ENCODE assay signal across 8 cellular contexts in genomic region chr1:52032785-52033131, GRCh38. TPM values are rescaled to one million over a fixed set of nuclear protein-coding genes. Genes with fewer than 3 reads are reported as not detected.
DNase-seq lines count a peak whose midpoint lies in the region; ATAC-seq, FAIRE-seq and TF ChIP-seq lines count a peak whose summit lies in the region.

No MANE protein-coding gene starts in this region.

- SMC1A ChIA-PET in GM12878 (lab: Charles Lee; ENCODE audit: uncharacterized antibody, unreplicated experiment): interaction anchor here (1.9 to 3.6 kb wide), 3 partner anchors 17 to 153 kb away, joined by 7 to 13 read pairs (median 11); partner anchors contain the start of genes BTF3L4 and TXNDC12

- ATAC-seq in GM23338: peak; percentile 72
- ATAC-seq in GM12878: peak; percentile 71
- ATAC-seq in HG02870 (IDR thresholded peaks at IDR 0.05; ENCODE audit: unreplicated experiment): no peak

- H3F3A ChIP-seq in GM23338 (replicated peaks; ENCODE audit: low read depth): peaks cover 9% of the 10 kb centered on the region

- POLR2A ChIA-PET in GM12878 (lab: Charles Lee): interaction anchor here (0.9 to 6.0 kb wide), 6 partner anchors 12 to 154 kb away, joined by 3 to 37 read pairs (median 5); partner anchors contain the start of genes BTF3L4 and TXNDC12

- TF ChIP-seq RAD21 in GM12878 (IDR thresholded peaks at IDR 0.05; ENCODE audit: insufficient read depth, low read depth, low read length): no peak

- H3K4me3 ChIP-seq in GM23338: peak overlapping the region; percentile 78
- H3K4me3 ChIP-seq in GM12878: peak overlapping the region; percentile 78
- peak overlapping the region; percentile 100 for H3K4me3 ChIP-seq in iPS-18c (ENCODE audit: insufficient read depth, low read depth, low read length)
- peak overlapping the region; percentile 97 for H3K4me3 ChIP-seq in skeletal muscle satellite cell (ENCODE audit: low read length)

- peak overlapping the region; percentile 85 for H3K9ac ChIP-seq in GM12878 (ENCODE audit: control insufficient read depth, insufficient read depth, low read length)
- peak overlapping the region; percentile 95 for H3K9ac ChIP-seq in skeletal muscle satellite cell (ENCODE audit: low read depth, low read length)

- H2AFZ ChIP-seq in GM23338 (peak overlapping the region; percentile 50), GM12878 (ENCODE audit: control insufficient read depth, low read depth, low read length) (no peak overlapping the region)

- H3K27ac Mint-ChIP-seq in GM23338: peak overlapping the region; percentile 59; the same call in 1 of the 2 replicates

- no peak for TF ChIP-seq POLR2A in GM12878 (IDR thresholded peaks at IDR 0.05; ENCODE audit: low read depth, low read length)

- peak overlapping the region; percentile 57 for H3K27ac ChIP-seq in GM23338 (ENCODE audit: low read depth)
- peak overlapping the region; percentile 83 for H3K27ac ChIP-seq in GM12878 (ENCODE audit: control insufficient read depth, insufficient read depth)

- in situ Hi-C loops in G401 (cut with HindIII; ENCODE audit: low sequenced_read_pairs): no loop called here
- in situ Hi-C loops in GM12878 (cut with MboI): no loop called here

- DNase-seq in G401 (ENCODE audit: low spot score): peak; percentile 41
- peak; percentile 64 for DNase-seq in GM23338 (ENCODE audit: low spot score)
- DNase-seq in NCI-H526 treated with DMSO at 0.1 percent for 48 hours (lab: John Stamatoyannopoulos, UW): peak; percentile 23
- no peak for DNase-seq in GM12878 (ENCODE audit: low read depth, low spot score)
- DNase-seq in LoVo (ENCODE audit: low spot score): no peak

- no peaks in the 10 kb centered on the region for H3K9me2 ChIP-seq in GM23338 (ENCODE audit: insufficient read depth)

- no peak for TF ChIP-seq CTCF in GM23338 (conservative IDR thresholded peaks at IDR 0.05; ENCODE audit: low read depth in 2 of 2)
- TF ChIP-seq CTCF in GM12878 (IDR thresholded peaks at IDR 0.05 in 2 of 3, conservative IDR thresholded peaks at IDR 0.05 in 1 of 3; ENCODE audit: control insufficient read depth in 2 of 3, extremely low read depth in 1 of 3, insufficient read depth in 1 of 3, low read depth in 3 of 3, low read length in 3 of 3): no peak

- H4K20me1 ChIP-seq in GM23338 (replicated peaks; ENCODE audit: insufficient read depth) (peaks cover 14% of the 10 kb centered on the region), GM12878 (ENCODE audit: control insufficient read depth, insufficient read depth) (no peaks in the 10 kb centered on the region)

- BruUV-seq in GM12878 (replicated peaks; lab: Mats Ljungman, UMichigan): no TSS peak

- H3K27me3 ChIP-seq in GM23338 (ENCODE audit: insufficient read depth) (no peaks in the 10 kb centered on the region), GM12878 (replicated peaks in 1 of 2; ENCODE audit: control insufficient read depth in 2 of 2, insufficient read depth in 2 of 2, low read length in 1 of 2) (no peaks in the 10 kb centered on the region), skeletal muscle satellite cell (ENCODE audit: control insufficient read depth, insufficient read depth, low read length) (no peaks in the 10 kb centered on the region)

- RAD21 ChIA-PET in GM12878 (lab: Charles Lee; ENCODE audit: unreplicated experiment): interaction anchor here (0.8 to 1.3 kb wide), 4 partner anchors 22 to 154 kb away, joined by 3 to 4 read pairs (median 3); partner anchors contain the start of genes NRDC and TXNDC12

- FAIRE-seq in GM12878 (lab: Jason Lieb, UNC): no peak

- under 1% methylated on average over 24 of the region's 24 CpGs for WGBS in GM12878 (ENCODE audit: insufficient coverage, insufficient replicate concordance, low lambda C conversion rate, missing lambda C conversion rate)

- intact Hi-C loops in GM12878 (cut with micrococcal nuclease; ENCODE audit: unreplicated experiment): loop anchor here (1.0 kb wide), 1 partner anchor 24 kb away; the partner anchor contains the start of gene BTF3L4

- no peak; a peak in 1 of 4 replicates for TF ChIP-seq EP300 in GM12878 (IDR thresholded peaks at IDR 0.05; ENCODE audit: borderline replicate concordance in 1 of 2, control insufficient read depth in 1 of 2, low read depth in 2 of 2, low read length in 2 of 2)

- peaks cover 27% of the 10 kb centered on the region for H3K36me3 Mint-ChIP-seq in GM23338 (ENCODE audit: low read depth)

- H3K4me2 ChIP-seq in GM23338: peak overlapping the region; percentile 93
- peak overlapping the region; percentile 92 for H3K4me2 ChIP-seq in GM12878 (ENCODE audit: control insufficient read depth, insufficient read depth)
- peak overlapping the region; percentile 93 for H3K4me2 ChIP-seq in skeletal muscle satellite cell (ENCODE audit: low read length)

- peaks cover 3% of the 10 kb centered on the region; the same call in 1 of the 2 replicates for H3K36me3 ChIP-seq in GM23338 (ENCODE audit: insufficient read depth)
- peaks cover 0 to 5% of the 10 kb centered on the region in 2 experiments; a peak in 1 of 4 replicates for H3K36me3 ChIP-seq in GM12878 (ENCODE audit: control insufficient read depth in 2 of 2, insufficient read depth in 2 of 2, low read length in 1 of 2)
- peaks cover 3% of the 10 kb centered on the region for H3K36me3 ChIP-seq in skeletal muscle satellite cell (ENCODE audit: insufficient read depth, low read length)

- H3K9me3 ChIP-seq in GM12878 (replicated peaks; ENCODE audit: control insufficient read depth, insufficient read depth, low read length): no peaks in the 10 kb centered on the region
- peaks cover 2% of the 10 kb centered on the region for H3K9me3 ChIP-seq in iPS-18c (ENCODE audit: control insufficient read depth, insufficient read depth, low read length)
- H3K9me3 ChIP-seq in skeletal muscle satellite cell (replicated peaks; ENCODE audit: low read length): no peaks in the 10 kb centered on the region

- CTCF ChIA-PET in GM12878 (lab: Yijun Ruan, JAX): interaction anchor here (1.4 to 2.1 kb wide), 3 partner anchors 18 to 136 kb away, joined by 6 to 10 read pairs (median 7); partner anchors contain the start of genes BTF3L4 and TXNDC12

- peaks cover 3% of the 10 kb centered on the region for H3K27me3 Mint-ChIP-seq in GM23338 (ENCODE audit: insufficient read depth, low read depth, poor library complexity)

- H3K79me2 ChIP-seq in GM23338 (replicated peaks; ENCODE audit: insufficient read depth) (peaks cover 30% of the 10 kb centered on the region), GM12878 (ENCODE audit: control insufficient read depth, insufficient read depth, low read length) (peaks cover 40% of the 10 kb centered on the region)

- H3K4me1 ChIP-seq in GM23338 (ENCODE audit: insufficient read depth) (peaks cover 15% of the 10 kb centered on the region), GM12878 (ENCODE audit: control insufficient read depth, insufficient read depth, low read length) (peaks cover 12% of the 10 kb centered on the region), skeletal muscle satellite cell (ENCODE audit: control insufficient read depth, insufficient read depth, low read length) (peaks cover 17% of the 10 kb centered on the region)

- H3K4me1 Mint-ChIP-seq in GM23338: peaks cover 18% of the 10 kb centered on the region

- H3K9me3 Mint-ChIP-seq in GM23338: no peaks in the 10 kb centered on the region

- peak overlapping the region; percentile 91 for H3K4me3 Mint-ChIP-seq in GM23338

RNA-seq across cellular contexts. Expression of gene KTI12, which starts 0.9 kb away (rescaled TPM):
- total RNA-seq in G401 (2014; rRNA removed; shearing (Covaris generic)): 16.3 and 18.3 TPM in 2 replicates
- 12.0 and 13.0 TPM in 2 replicates for total RNA-seq in GM23338 (2014; rRNA removed; shearing (Covaris generic))
- 8.7 and 9.5 TPM in 2 replicates for polyA plus RNA-seq in GM23338 (2016; fragmentation: Nextera tagmentation; extraction: Ambion mirVana)
- total RNA-seq in GM12878 (2013; cell fraction: nucleolus; rRNA removed): 27.6 and 29.1 TPM in 2 replicates
- total RNA-seq in GM12878 (2014; rRNA removed): 14.8 and 17.2 TPM in 2 replicates
- total RNA-seq in GM12878 (2014; rRNA removed; fragmentation: Illumina TruSeq; extraction: Trizol): 7.3 and 7.8 TPM in 2 replicates
- total RNA-seq in GM12878 (2021): 18.5 and 20.4 TPM in 2 replicates
- polyA plus RNA-seq in GM12878 (2011; ENCODE audit: low read depth): 11.9 TPM
- 15.4 and 18.0 TPM in 2 replicates for polyA plus RNA-seq in GM12878 (2011; rRNA removed)
- 23.1 and 25.9 TPM in 2 replicates for polyA plus RNA-seq in GM12878 (2011; cell fraction: cytosol; rRNA removed)
- polyA plus RNA-seq in GM12878 (2011; cell fraction: nucleus; rRNA removed): 17.7 and 24.2 TPM in 2 replicates
- 17.6 and 18.6 TPM in 2 replicates for polyA plus RNA-seq in GM12878 (2012)
- 6.3 and 9.3 TPM in 2 replicates for polyA plus RNA-seq in GM12878 (2014; fragmentation: Illumina TruSeq; extraction: Trizol)
- 1 to 10 TPM; 2.7 to 6.7 TPM for polyA plus RNA-seq in GM12878 (2014; fragmentation: Nextera tagmentation; extraction: Ambion mirVana)
- 22.1 and 22.9 TPM in 2 replicates for polyA plus RNA-seq in GM12878 (2014; rRNA removed)
- 10 to 100 TPM; 25.7 to 32.4 TPM for polyA plus RNA-seq in GM12878 (2016; fragmentation: Nextera tagmentation; extraction: Ambion mirVana)
- 14.3 and 17.0 TPM in 2 replicates for polyA minus RNA-seq in GM12878 (2011; rRNA and poly(A)+ RNA removed)
- 7.1 and 9.0 TPM in 2 replicates for polyA minus RNA-seq in GM12878 (2011; cell fraction: cytosol; rRNA and poly(A)+ RNA removed)
- 13.8 and 26.7 TPM in 2 replicates for polyA minus RNA-seq in GM12878 (2011; cell fraction: nucleus; rRNA and poly(A)+ RNA removed)
- total RNA-seq in skeletal muscle satellite cell (2012; rRNA removed): 16.2 and 17.2 TPM in 2 replicates

RNA-seq across cellular contexts. Expression of gene TXNDC12, which starts 22.2 kb away (rescaled TPM):
- 44.6 and 62.4 TPM in 2 replicates for total RNA-seq in G401 (2014; rRNA removed; shearing (Covaris generic))
- 60.9 and 68.9 TPM in 2 replicates for total RNA-seq in GM23338 (2014; rRNA removed; shearing (Covaris generic))
- 88.2 and 96.6 TPM in 2 replicates for polyA plus RNA-seq in GM23338 (2016; fragmentation: Nextera tagmentation; extraction: Ambion mirVana)
- 35.1 and 38.2 TPM in 2 replicates for total RNA-seq in GM12878 (2013; cell fraction: nucleolus; rRNA removed)
- total RNA-seq in GM12878 (2014; rRNA removed): 18.2 and 20.3 TPM in 2 replicates
- total RNA-seq in GM12878 (2014; rRNA removed; fragmentation: Illumina TruSeq; extraction: Trizol): 12.5 and 14.6 TPM in 2 replicates
- total RNA-seq in GM12878 (2021): 27.4 and 29.8 TPM in 2 replicates
- 9.1 TPM for polyA plus RNA-seq in GM12878 (2011; ENCODE audit: low read depth)
- polyA plus RNA-seq in GM12878 (2011; rRNA removed): 29.9 and 35.5 TPM in 2 replicates
- 21.4 and 21.9 TPM in 2 replicates for polyA plus RNA-seq in GM12878 (2011; cell fraction: cytosol; rRNA removed)
- 15.3 and 19.4 TPM in 2 replicates for polyA plus RNA-seq in GM12878 (2011; cell fraction: nucleus; rRNA removed)
- polyA plus RNA-seq in GM12878 (2012): 20.9 and 23.0 TPM in 2 replicates
- polyA plus RNA-seq in GM12878 (2014; fragmentation: Illumina TruSeq; extraction: Trizol): 13.2 and 14.2 TPM in 2 replicates
- 10 to 100 TPM in 1 of 2 experiments, 1 to 10 TPM in 1; 6.7 to 16.6 TPM for polyA plus RNA-seq in GM12878 (2014; fragmentation: Nextera tagmentation; extraction: Ambion mirVana)
- polyA plus RNA-seq in GM12878 (2014; rRNA removed): 15.6 and 17.2 TPM in 2 replicates
- 10 to 100 TPM; 40.3 to 41.7 TPM for polyA plus RNA-seq in GM12878 (2016; fragmentation: Nextera tagmentation; extraction: Ambion mirVana)
- polyA minus RNA-seq in GM12878 (2011; rRNA and poly(A)+ RNA removed): 10.2 and 17.3 TPM in 2 replicates
- 20.3 and 30.9 TPM in 2 replicates for polyA minus RNA-seq in GM12878 (2011; cell fraction: cytosol; rRNA and poly(A)+ RNA removed)
- polyA minus RNA-seq in GM12878 (2011; cell fraction: nucleus; rRNA and poly(A)+ RNA removed): 9.9 and 12.4 TPM in 2 replicates
- 46.9 and 53.5 TPM in 2 replicates for total RNA-seq in skeletal muscle satellite cell (2012; rRNA removed)

RNA-seq across cellular contexts. Expression of gene BTF3L4, which starts 23.3 kb away (rescaled TPM):
- total RNA-seq in G401 (2014; rRNA removed; shearing (Covaris generic)): 60.5 and 77.3 TPM in 2 replicates
- 112 and 131 TPM in 2 replicates for total RNA-seq in GM23338 (2014; rRNA removed; shearing (Covaris generic))
- polyA plus RNA-seq in GM23338 (2016; fragmentation: Nextera tagmentation; extraction: Ambion mirVana) (149 and 154 TPM in 2 replicates), GM12878 (2011; rRNA removed) (73.6 and 119 TPM in 2 replicates), GM12878 (2014; fragmentation: Illumina TruSeq; extraction: Trizol) (76.3 and 91.5 TPM in 2 replicates), GM12878 (2014; fragmentation: Nextera tagmentation; extraction: Ambion mirVana) (10 to 100 TPM; 61.1 to 72.7 TPM), GM12878 (2014; rRNA removed) (39.9 and 48.8 TPM in 2 replicates), GM12878 (2016; fragmentation: Nextera tagmentation; extraction: Ambion mirVana) (10 to 100 TPM; 72.4 to 76.9 TPM)
- total RNA-seq in GM12878 (2013; cell fraction: nucleolus; rRNA removed): 103 TPM in 2 replicates
- total RNA-seq in GM12878 (2014; rRNA removed) (25.0 and 37.9 TPM in 2 replicates), GM12878 (2014; rRNA removed; fragmentation: Illumina TruSeq; extraction: Trizol) (55.3 and 58.2 TPM in 2 replicates), GM12878 (2021) (36.3 and 36.6 TPM in 2 replicates)
- 36.8 TPM for polyA plus RNA-seq in GM12878 (2011; ENCODE audit: low read depth)
- 21.0 and 28.0 TPM in 2 replicates for polyA plus RNA-seq in GM12878 (2011; cell fraction: cytosol; rRNA removed)
- 20.1 and 22.8 TPM in 2 replicates for polyA plus RNA-seq in GM12878 (2011; cell fraction: nucleus; rRNA removed)
- 35.9 and 38.4 TPM in 2 replicates for polyA plus RNA-seq in GM12878 (2012)
- 29.7 and 35.6 TPM in 2 replicates for polyA minus RNA-seq in GM12878 (2011; rRNA and poly(A)+ RNA removed)
- 16.8 and 21.6 TPM in 2 replicates for polyA minus RNA-seq in GM12878 (2011; cell fraction: cytosol; rRNA and poly(A)+ RNA removed)
- 13.4 and 22.8 TPM in 2 replicates for polyA minus RNA-seq in GM12878 (2011; cell fraction: nucleus; rRNA and poly(A)+ RNA removed)
- total RNA-seq in skeletal muscle satellite cell (2012; rRNA removed): 57.7 and 64.1 TPM in 2 replicates

RNA-seq across cellular contexts. Expression of gene RAB3B, which starts 42.3 kb away (rescaled TPM):
- total RNA-seq in G401 (2014; rRNA removed; shearing (Covaris generic)): 2.3 and 3.0 TPM in 2 replicates
- 34.6 and 37.9 TPM in 2 replicates for total RNA-seq in GM23338 (2014; rRNA removed; shearing (Covaris generic))
- 16.3 and 18.3 TPM in 2 replicates for polyA plus RNA-seq in GM23338 (2016; fragmentation: Nextera tagmentation; extraction: Ambion mirVana)
- 0.64 and 0.69 TPM in 2 replicates for total RNA-seq in GM12878 (2013; cell fraction: nucleolus; rRNA removed)
- 0.22 and 0.28 TPM in 2 replicates for total RNA-seq in GM12878 (2014; rRNA removed)
- total RNA-seq in GM12878 (2014; rRNA removed; fragmentation: Illumina TruSeq; extraction: Trizol): 0.28 and 0.31 TPM in 2 replicates
- total RNA-seq in GM12878 (2021): 0.21 and 0.28 TPM in 2 replicates
- polyA plus RNA-seq in GM12878 (2011; ENCODE audit: low read depth): 0.08 TPM
- 0.26 and 0.29 TPM in 2 replicates for polyA plus RNA-seq in GM12878 (2011; rRNA removed)
- 0.15 TPM in 2 replicates for polyA plus RNA-seq in GM12878 (2011; cell fraction: cytosol; rRNA removed)
- 0.35 and 0.39 TPM in 2 replicates for polyA plus RNA-seq in GM12878 (2011; cell fraction: nucleus; rRNA removed)
- polyA plus RNA-seq in GM12878 (2012): 0.11 and 0.13 TPM in 2 replicates
- 0.32 and 0.35 TPM in 2 replicates for polyA plus RNA-seq in GM12878 (2014; fragmentation: Illumina TruSeq; extraction: Trizol)
- under 1 TPM; 0.05 to 0.11 TPM for polyA plus RNA-seq in GM12878 (2014; fragmentation: Nextera tagmentation; extraction: Ambion mirVana)
- polyA plus RNA-seq in GM12878 (2014; rRNA removed): 0.20 and 0.24 TPM in 2 replicates
- polyA plus RNA-seq in GM12878 (2016; fragmentation: Nextera tagmentation; extraction: Ambion mirVana): under 1 TPM; 0.09 to 0.13 TPM
- polyA minus RNA-seq in GM12878 (2011; rRNA and poly(A)+ RNA removed): 0.29 and 0.41 TPM in 2 replicates
- 0.13 TPM in 1 of 2 replicates, not detected in the other for polyA minus RNA-seq in GM12878 (2011; cell fraction: cytosol; rRNA and poly(A)+ RNA removed)
- polyA minus RNA-seq in GM12878 (2011; cell fraction: nucleus; rRNA and poly(A)+ RNA removed): 0.10 and 0.12 TPM in 2 replicates
- 2.3 and 5.7 TPM in 2 replicates for total RNA-seq in skeletal muscle satellite cell (2012; rRNA removed)

Comparison
In these comparisons a context has a peak if more than half of its experiments do, and no peak if none do; other contexts are left out.
1. DNase-seq: peak in G401 (single experiment), GM23338 (single experiment) and NCI-H526 treated with DMSO at 0.1 percent for 48 hours (single experiment); none in GM12878 (single experiment) and LoVo (single experiment).
2. Peak in every context shown above with its lines, with median percentiles within 50 percentile points of each other: H3K4me2 ChIP-seq and H3K4me3 ChIP-seq.